Comparison of ENCODE assay signal across 32 cellular contexts in genomic region chr11:46874586-46874985, GRCh38. TPM values are rescaled to one million over a fixed set of nuclear protein-coding genes. Genes with fewer than 3 reads are reported as not detected.
"Had no signal": no experiment of that assay in that cellular context is flagged by ENCODE, and none has a peak within 500 bp of the region (broad histone marks: within the 10 kb centered on the region; RNA-seq: fewer than 3 reads in every experiment).

No MANE protein-coding gene starts in this region.

- H3K36me3 Mint-ChIP-seq: activated CD4-positive, alpha-beta memory T cell treated with anti-CD3 and anti-CD28 coated beads for 36 hours; activated CD8-positive, alpha-beta memory T cell treated with anti-CD3 and anti-CD28 coated beads, Interleukin-2, amount 10 ng/mL, durations not matched to agents 7 days and 5 days; activated naive CD4-positive, alpha-beta T cell treated with anti-CD3 and anti-CD28 coated beads, Interleukin-2, amount 50 U/mL, for 24 hours; activated naive CD8-positive, alpha-beta T cell treated with anti-CD3 and anti-CD28 coated beads for 36 hours had no signal

- DNase-seq: activated CD4-positive, alpha-beta memory T cell treated with anti-CD3 and anti-CD28 coated beads for 36 hours; activated CD4-positive, alpha-beta T cell treated with anti-CD3 and anti-CD28 coated beads for 36 hours; activated CD4-positive, alpha-beta T cell treated with anti-CD3 and anti-CD28 coated beads, Interleukin-2, amount 10 ng/mL, durations not matched to agents 24 days and 14 days; activated CD4-positive, CD25-positive, alpha-beta regulatory T cell; activated CD4-positive, CD25-positive, alpha-beta regulatory T cell treated with anti-CD3 and anti-CD28 coated beads, Interleukin-2, amount 50 U/mL, for 72 hours; activated CD8-positive, alpha-beta memory T cell treated with anti-CD3 and anti-CD28 coated beads, Interleukin-2, amount 10 ng/mL, durations not matched to agents 7 days and 5 days; activated CD8-positive, alpha-beta memory T cell treated with anti-CD3 and anti-CD28 coated beads, Interleukin-2, amount 50 U/mL, for 4 hours; activated CD8-positive, alpha-beta T cell treated with anti-CD3 and anti-CD28 coated beads, Interleukin-2, amount 10 ng/mL, durations not matched to agents 7 days and 5 days; activated effector memory CD4-positive, alpha-beta T cell treated with anti-CD3 and anti-CD28 coated beads, Interleukin-2, amount 50 U/mL, for 16 hours; activated naive CD4-positive, alpha-beta T cell treated with anti-CD3 and anti-CD28 coated beads for 36 hours; activated naive CD8-positive, alpha-beta T cell treated with anti-CD3 and anti-CD28 coated beads for 36 hours; activated naive CD8-positive, alpha-beta T cell treated with anti-CD3 and anti-CD28 coated beads, Interleukin-2, amount 50 U/mL, for 24 hours; activated T-cell treated with anti-CD3 and anti-CD28 coated beads, Interleukin-2, amount 50 U/mL, for 1 hour; activated T-cell treated with anti-CD3 and anti-CD28 coated beads, Interleukin-2, amount 50 U/mL, for 48 hours; adrenal gland; amygdala; aorta; body of pancreas; cortex of kidney; dermis blood vessel endothelial cell; effector CD4-positive, alpha-beta T cell; effector memory CD8-positive, alpha-beta T cell; esophagus squamous epithelium; foreskin melanocyte; head of caudate nucleus; T-helper 2 cell had no signal

- H3K4me3 ChIP-seq: adrenal gland, body of pancreas, esophagus squamous epithelium, gastroesophageal sphincter had no signal

- H3K27me3 Mint-ChIP-seq: activated CD4-positive, alpha-beta memory T cell treated with anti-CD3 and anti-CD28 coated beads for 36 hours; activated naive CD4-positive, alpha-beta T cell treated with anti-CD3 and anti-CD28 coated beads, Interleukin-2, amount 50 U/mL, for 24 hours; activated naive CD8-positive, alpha-beta T cell treated with anti-CD3 and anti-CD28 coated beads for 36 hours had no signal

- H3K27ac ChIP-seq: adrenal gland, body of pancreas, epithelial cell of prostate, esophagus squamous epithelium, gastroesophageal sphincter had no signal

- ATAC-seq: activated CD4-positive, alpha-beta T cell treated with anti-CD3 and anti-CD28 coated beads for 36 hours; activated CD8-positive, alpha-beta memory T cell treated with anti-CD3 and anti-CD28 coated beads, Interleukin-2, amount 10 ng/mL, durations not matched to agents 7 days and 5 days; activated CD8-positive, alpha-beta T cell treated with anti-CD3 and anti-CD28 coated beads, Interleukin-2, amount 10 ng/mL, durations not matched to agents 7 days and 5 days; activated naive CD8-positive, alpha-beta T cell treated with anti-CD3 and anti-CD28 coated beads, Interleukin-2, amount 50 U/mL, for 24 hours; body of pancreas; effector memory CD8-positive, alpha-beta T cell; gastroesophageal sphincter had no signal

- H3K4me3 Mint-ChIP-seq: activated CD4-positive, alpha-beta memory T cell treated with anti-CD3 and anti-CD28 coated beads for 36 hours; activated CD4-positive, alpha-beta T cell treated with anti-CD3 and anti-CD28 coated beads for 36 hours; activated CD4-positive, alpha-beta T cell treated with anti-CD3 and anti-CD28 coated beads, Interleukin-2, amount 10 ng/mL, durations not matched to agents 24 days and 14 days; activated CD8-positive, alpha-beta memory T cell treated with anti-CD3 and anti-CD28 coated beads, Interleukin-2, amount 10 ng/mL, durations not matched to agents 7 days and 5 days; activated CD8-positive, alpha-beta T cell treated with anti-CD3 and anti-CD28 coated beads, Interleukin-2, amount 10 ng/mL, durations not matched to agents 7 days and 5 days; activated naive CD4-positive, alpha-beta T cell treated with anti-CD3 and anti-CD28 coated beads for 36 hours; activated naive CD4-positive, alpha-beta T cell treated with anti-CD3 and anti-CD28 coated beads, Interleukin-2, amount 50 U/mL, for 24 hours; activated naive CD8-positive, alpha-beta T cell treated with anti-CD3 and anti-CD28 coated beads for 36 hours; activated naive CD8-positive, alpha-beta T cell treated with anti-CD3 and anti-CD28 coated beads, Interleukin-2, amount 50 U/mL, for 24 hours; activated T-helper 1 cell treated with anti-CD3 and anti-CD28 coated beads, Interleukin-12 subunit alpha, Interleukin-12 subunit beta, Interleukin-2, Interleukin-4 antibody, amounts not matched to agents 30 ng/mL and 10 ng/mL and 1 ng/mL, durations not matched to agents 14 hours and 24 hours and 36 hours; effector memory CD8-positive, alpha-beta T cell had no signal

- H3K27ac Mint-ChIP-seq: activated CD4-positive, alpha-beta memory T cell treated with anti-CD3 and anti-CD28 coated beads for 36 hours; activated CD4-positive, alpha-beta T cell treated with anti-CD3 and anti-CD28 coated beads for 36 hours; activated CD4-positive, alpha-beta T cell treated with anti-CD3 and anti-CD28 coated beads, Interleukin-2, amount 10 ng/mL, durations not matched to agents 24 days and 14 days; activated CD8-positive, alpha-beta memory T cell treated with anti-CD3 and anti-CD28 coated beads, Interleukin-2, amount 10 ng/mL, durations not matched to agents 7 days and 5 days; activated CD8-positive, alpha-beta T cell treated with anti-CD3 and anti-CD28 coated beads, Interleukin-2, amount 10 ng/mL, durations not matched to agents 7 days and 5 days; activated naive CD4-positive, alpha-beta T cell treated with anti-CD3 and anti-CD28 coated beads for 36 hours; activated naive CD4-positive, alpha-beta T cell treated with anti-CD3 and anti-CD28 coated beads, Interleukin-2, amount 50 U/mL, for 24 hours; activated naive CD8-positive, alpha-beta T cell treated with anti-CD3 and anti-CD28 coated beads for 36 hours; activated naive CD8-positive, alpha-beta T cell treated with anti-CD3 and anti-CD28 coated beads, Interleukin-2, amount 50 U/mL, for 24 hours; activated T-helper 1 cell treated with anti-CD3 and anti-CD28 coated beads, Interleukin-12 subunit alpha, Interleukin-12 subunit beta, Interleukin-2, Interleukin-4 antibody, amounts not matched to agents 30 ng/mL and 10 ng/mL and 1 ng/mL, durations not matched to agents 14 hours and 24 hours and 36 hours; activated T-helper 2 cell treated with anti-CD3 and anti-CD28 coated beads, Interferon-gamma antibody, Interleukin-2, Interleukin-4, amounts not matched to agents 10 μg/mL and 5 μg/mL and 100 μg/mL, durations not matched to agents 14 hours and 24 hours and 36 hours; effector memory CD8-positive, alpha-beta T cell had no signal

- H3K9me3 ChIP-seq: adrenal gland, body of pancreas, esophagus squamous epithelium, gastroesophageal sphincter had no signal

- H3K27me3 ChIP-seq: adrenal gland, body of pancreas, esophagus squamous epithelium, gastroesophageal sphincter had no signal

- H3K9me3 Mint-ChIP-seq: activated CD4-positive, alpha-beta memory T cell treated with anti-CD3 and anti-CD28 coated beads for 36 hours; activated CD4-positive, alpha-beta T cell treated with anti-CD3 and anti-CD28 coated beads, Interleukin-2, amount 10 ng/mL, durations not matched to agents 24 days and 14 days; activated naive CD4-positive, alpha-beta T cell treated with anti-CD3 and anti-CD28 coated beads for 36 hours; activated naive CD4-positive, alpha-beta T cell treated with anti-CD3 and anti-CD28 coated beads, Interleukin-2, amount 50 U/mL, for 24 hours; activated naive CD8-positive, alpha-beta T cell treated with anti-CD3 and anti-CD28 coated beads for 36 hours; activated naive CD8-positive, alpha-beta T cell treated with anti-CD3 and anti-CD28 coated beads, Interleukin-2, amount 50 U/mL, for 24 hours; activated T-helper 1 cell treated with anti-CD3 and anti-CD28 coated beads, Interleukin-12 subunit alpha, Interleukin-12 subunit beta, Interleukin-2, Interleukin-4 antibody, amounts not matched to agents 30 ng/mL and 10 ng/mL and 1 ng/mL, durations not matched to agents 14 hours and 24 hours and 36 hours; activated T-helper 2 cell treated with anti-CD3 and anti-CD28 coated beads, Interferon-gamma antibody, Interleukin-2, Interleukin-4, amounts not matched to agents 10 μg/mL and 5 μg/mL and 100 μg/mL, durations not matched to agents 14 hours and 24 hours and 36 hours; effector memory CD8-positive, alpha-beta T cell had no signal

- H3K4me1 ChIP-seq: adrenal gland, body of pancreas, esophagus squamous epithelium, gastroesophageal sphincter had no signal

- H3K4me1 Mint-ChIP-seq: activated CD4-positive, alpha-beta T cell treated with anti-CD3 and anti-CD28 coated beads for 36 hours; activated CD4-positive, alpha-beta T cell treated with anti-CD3 and anti-CD28 coated beads, Interleukin-2, amount 10 ng/mL, durations not matched to agents 24 days and 14 days; activated CD8-positive, alpha-beta memory T cell treated with anti-CD3 and anti-CD28 coated beads, Interleukin-2, amount 10 ng/mL, durations not matched to agents 7 days and 5 days; activated naive CD4-positive, alpha-beta T cell treated with anti-CD3 and anti-CD28 coated beads, Interleukin-2, amount 50 U/mL, for 24 hours; activated naive CD8-positive, alpha-beta T cell treated with anti-CD3 and anti-CD28 coated beads for 36 hours; activated naive CD8-positive, alpha-beta T cell treated with anti-CD3 and anti-CD28 coated beads, Interleukin-2, amount 50 U/mL, for 24 hours had no signal

RNA-seq across cellular contexts. Expression of gene LRP4, which starts 43.8 kb away (rescaled TPM):
- total RNA-seq: activated CD8-positive, alpha-beta T cell treated with anti-CD3 and anti-CD28 coated beads, Interleukin-2, amount 10 ng/mL, durations not matched to agents 7 days and 5 days; T-helper 1 cell treated with Interleukin-12 subunit alpha and Interleukin-12 subunit beta and Interleukin-4 antibody, amounts not matched to agents 30 ng/mL and 1 ng/mL, for 36 hours had no signal
